In the genomic region with DNA sequence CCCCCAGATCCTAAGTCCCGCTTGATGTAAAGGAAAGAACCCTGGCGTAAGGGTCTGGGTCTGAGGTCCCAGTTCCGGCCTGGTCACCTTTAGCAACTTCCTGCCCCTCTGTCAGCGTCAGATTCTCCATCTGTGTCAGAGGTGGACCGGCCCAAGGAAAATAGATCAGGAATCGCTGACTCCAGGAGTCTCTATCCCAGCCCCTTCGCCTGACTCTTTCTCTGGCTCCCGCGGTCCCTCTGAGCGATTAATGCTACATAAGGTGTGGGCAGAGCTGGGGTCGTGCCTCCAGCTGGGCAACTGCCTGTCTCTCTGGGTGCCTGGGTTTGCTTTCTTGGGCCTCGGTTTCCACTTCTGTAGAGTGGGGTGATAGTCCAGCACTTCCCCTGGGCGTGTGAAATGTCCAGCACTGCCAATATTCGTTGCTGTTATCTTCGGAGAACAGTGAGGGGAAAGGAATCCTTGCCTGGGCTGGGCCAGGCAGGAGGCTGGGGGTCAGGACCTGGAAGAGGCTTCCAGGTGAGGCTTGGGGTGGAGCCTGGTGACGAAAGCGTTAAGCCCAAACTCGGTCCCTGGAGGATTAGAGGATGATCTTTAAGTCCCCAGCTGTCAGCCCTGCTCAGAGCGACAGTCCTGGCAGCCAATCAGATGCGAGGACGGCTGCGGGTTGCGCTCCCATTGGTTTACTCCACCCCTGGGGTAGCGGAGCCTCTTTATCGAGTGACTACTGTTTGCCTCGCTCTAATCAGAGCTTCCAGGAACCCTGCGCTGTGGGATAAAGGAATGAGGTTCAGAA, we compare ENCODE assay signal across 8 cellular contexts. TPM values are rescaled to one million over a fixed set of nuclear protein-coding genes. Genes with fewer than 3 reads are reported as not detected.
DNase-seq lines count a peak whose midpoint lies in the region; ATAC-seq and TF ChIP-seq lines count a peak whose summit lies in the region.

No MANE protein-coding gene starts in this region.

- no peaks in the 10 kb centered on the region for H3K9me3 Mint-ChIP-seq in T-helper 2 cell treated with Interferon-gamma antibody and Interleukin-4, amounts not matched to agents 5 μg/mL and 100 μg/mL, for 36 hours

- H3K36me3 ChIP-seq in right atrium auricular region = peaks cover 16% of the 10 kb centered on the region
- peaks cover 0 to 14% of the 10 kb centered on the region in 2 donors for H3K36me3 ChIP-seq in psoas muscle (ENCODE audit: insufficient read depth in 1 of 2, low read depth in 1 of 2)

- H3K4me1 Mint-ChIP-seq in T-helper 2 cell treated with Interferon-gamma antibody and Interleukin-4, amounts not matched to agents 5 μg/mL and 100 μg/mL, for 36 hours (ENCODE audit: low read depth) = peaks cover 35% of the 10 kb centered on the region

- no peaks in the 10 kb centered on the region for H3K9me3 ChIP-seq in right atrium auricular region
- H3K9me3 ChIP-seq in psoas muscle = no peaks in the 10 kb centered on the region

- ATAC-seq in HG02678 (IDR thresholded peaks at IDR 0.05; ENCODE audit: unreplicated experiment) (peak; percentile 36), psoas muscle (peak; percentile 77 to 88 (median 81))

- peak overlapping the region; percentile 36 to 55 for H3K4me3 ChIP-seq in right atrium auricular region
- H3K4me3 ChIP-seq in psoas muscle = peak overlapping the region; percentile 74

- 1 to 2% (median 2%) methylated on average over 27 of the region's 27 CpGs for WGBS in psoas muscle, 3 donors

- peak overlapping the region; percentile 95 for H3K27ac Mint-ChIP-seq in T-helper 2 cell treated with Interferon-gamma antibody and Interleukin-4, amounts not matched to agents 5 μg/mL and 100 μg/mL, for 36 hours

- DNase-seq in EL = peak; percentile 94
- DNase-seq in NCI-H1694 (lab: John Stamatoyannopoulos, UW) = peak; percentile 94
- DNase-seq in T-helper 2 cell treated with Interferon-gamma antibody and Interleukin-4, amounts not matched to agents 5 μg/mL and 100 μg/mL, for 36 hours (ENCODE audit: low spot score) = peak; percentile 88
- peak; percentile 16 to 94 (median 81) for DNase-seq in anterior cingulate cortex (lab: John Stamatoyannopoulos, UW)
- peak; percentile 89 for DNase-seq in right atrium auricular region (ENCODE audit: low spot score)
- peak; percentile 90 to 95 for DNase-seq in psoas muscle
- DNase-seq in ureter (ENCODE audit: low spot score) = peak; percentile 89

- peak overlapping the region; percentile 1 to 41 for H3K27ac ChIP-seq in right atrium auricular region
- H3K27ac ChIP-seq in psoas muscle = peak overlapping the region; percentile 82

- no peaks in the 10 kb centered on the region for H3K27me3 ChIP-seq in right atrium auricular region
- H3K27me3 ChIP-seq in psoas muscle (ENCODE audit: insufficient read depth in 3 of 3, low read length in 2 of 3) = no peaks in the 10 kb centered on the region

- no peak for TF ChIP-seq CTCF in right atrium auricular region (IDR thresholded peaks at IDR 0.05)
- no peak for TF ChIP-seq CTCF in psoas muscle (IDR thresholded peaks at IDR 0.05)

- intact Hi-C loops in psoas muscle (cut with DNase I) = loop anchor here (5.0 kb wide), 1 partner anchor 52 kb away; no protein-coding TSS in a partner anchor

- H3K4me3 Mint-ChIP-seq in T-helper 2 cell treated with Interferon-gamma antibody and Interleukin-4, amounts not matched to agents 5 μg/mL and 100 μg/mL, for 36 hours = peak overlapping the region; percentile 97

- H3K27me3 Mint-ChIP-seq in T-helper 2 cell treated with Interferon-gamma antibody and Interleukin-4, amounts not matched to agents 5 μg/mL and 100 μg/mL, for 36 hours (ENCODE audit: low read depth) = no peaks in the 10 kb centered on the region

- peaks cover 50% of the 10 kb centered on the region for H3K36me3 Mint-ChIP-seq in T-helper 2 cell treated with Interferon-gamma antibody and Interleukin-4, amounts not matched to agents 5 μg/mL and 100 μg/mL, for 36 hours (ENCODE audit: low read depth)

- peaks cover 0 to 30% of the 10 kb centered on the region in 2 donors for H3K4me1 ChIP-seq in right atrium auricular region
- H3K4me1 ChIP-seq in psoas muscle = peaks cover 32% of the 10 kb centered on the region

RNA-seq across cellular contexts. Expression of a gene that starts 0.8 kb away (rescaled TPM):
- 1 to 10 TPM; 4.8 to 5.9 TPM for total RNA-seq in right atrium auricular region
- total RNA-seq in psoas muscle = 10 to 100 TPM in 3 of 4 donors, 1 to 10 TPM in 1; 5.2 to 19.5 (median 16.5) TPM
- 10 to 100 TPM in 1 of 3 donors, 1 to 10 TPM in 2; 2.6 to 10.1 (median 3.3) TPM for polyA plus RNA-seq in psoas muscle
- total RNA-seq in ureter = 21.4 TPM

RNA-seq across cellular contexts. Expression of a gene that starts 14.3 kb away (rescaled TPM):
- total RNA-seq in right atrium auricular region = 10 to 100 TPM; 47.8 to 48.5 TPM
- total RNA-seq in psoas muscle = 1 to 10 TPM; 3.0 to 9.5 (median 8.5) TPM
- 1 to 10 TPM; 1.7 to 6.3 (median 2.3) TPM for polyA plus RNA-seq in psoas muscle
- total RNA-seq in ureter = 223 TPM

RNA-seq across cellular contexts. Expression of a gene that starts 19.4 kb away (rescaled TPM):
- total RNA-seq in right atrium auricular region (not detected), psoas muscle (not detected), ureter (not detected)
- polyA plus RNA-seq in psoas muscle = not detected

RNA-seq across cellular contexts. Expression of a gene that starts 19.8 kb away (rescaled TPM):
- total RNA-seq in right atrium auricular region (100 to 1,000 TPM; 129 to 170 TPM), psoas muscle (100 to 1,000 TPM in 1 of 4 donors, 10 to 100 TPM in 3; 67.1 to 128 (median 87.4) TPM), ureter (210 TPM)
- 100 to 1,000 TPM in 1 of 3 donors, 10 to 100 TPM in 2; 80.6 to 133 (median 89.9) TPM for polyA plus RNA-seq in psoas muscle

RNA-seq across cellular contexts. Expression of a gene that starts 26.3 kb away (rescaled TPM):
- total RNA-seq in right atrium auricular region (10 to 100 TPM in 1 of 2 donors, 1 to 10 TPM in 1; 5.2 to 12.8 TPM), psoas muscle (1 to 10 TPM; 2.0 to 4.0 (median 3.2) TPM), ureter (20.7 TPM)
- 1 to 10 TPM; 1.2 to 1.8 (median 1.8) TPM for polyA plus RNA-seq in psoas muscle

Comparison
In these comparisons a context has a peak if more than half of its experiments do, and no peak if none do; other contexts are left out.
1. Peak in every context shown above with its lines: DNase-seq, ATAC-seq, H3K4me3 ChIP-seq and H3K27ac ChIP-seq.
2. RNA of a gene that starts 14.3 kb away (total RNA-seq): 223 TPM in ureter (single experiment) and 47.8 to 48.5 TPM in right atrium auricular region; 3.0 to 9.5 TPM in psoas muscle; every median in the first group is over 4 times any median in the second.